12 cellular contexts compared by ENCODE assay signal in the genomic region with DNA sequence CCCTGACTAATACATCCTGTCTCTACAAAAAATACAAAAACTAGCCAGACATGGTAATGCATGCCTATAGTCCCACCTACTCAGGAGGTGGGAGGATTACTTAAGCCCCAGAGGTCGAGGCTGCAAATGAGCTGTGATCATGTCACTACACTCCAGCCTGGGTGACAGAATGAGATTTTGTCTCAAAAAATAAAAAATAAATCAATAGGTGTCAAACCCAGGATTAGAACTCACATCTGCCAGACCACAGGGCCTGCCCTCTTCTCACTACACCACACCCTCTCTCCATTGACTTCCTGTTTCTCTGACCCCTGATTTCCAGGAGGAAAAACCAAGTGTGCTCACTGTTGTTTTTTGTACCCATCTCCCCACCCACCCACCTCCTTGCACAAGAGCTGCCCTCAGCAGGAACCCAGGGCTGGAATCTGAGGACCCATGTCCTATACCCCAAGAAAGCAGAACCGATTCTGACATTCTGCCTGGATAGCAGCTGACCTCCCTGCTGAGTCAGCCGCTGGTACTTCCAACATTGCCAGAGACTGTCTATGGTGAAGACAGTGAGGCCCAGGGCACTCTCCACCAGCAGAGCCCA. TPM values are rescaled to one million over a fixed set of nuclear protein-coding genes. Genes with fewer than 3 reads are reported as not detected.
A peak's percentile ranks its signal among the peaks of the same experiment; 100 is the strongest.
DNase-seq lines count a peak whose midpoint lies in the region; ATAC-seq, FAIRE-seq and TF ChIP-seq lines count a peak whose summit lies in the region.
"Had no signal": no experiment of that assay in that cellular context is flagged by ENCODE, and none has a peak within 500 bp of the region (broad histone marks: within the 10 kb centered on the region; RNA-seq: fewer than 3 reads in every experiment).

No MANE protein-coding gene starts in this region.

- H3K4me3 ChIP-seq in left ventricle myocardium inferior (no peak overlapping the region), gastrocnemius medialis (no peak overlapping the region)
- H3K4me3 ChIP-seq: vagina had no signal

- H3K4me1 ChIP-seq in left ventricle myocardium inferior (peaks cover 39% of the 10 kb centered on the region), gastrocnemius medialis (peaks cover 0 to 10% of the 10 kb centered on the region in 2 donors)

- TF ChIP-seq POLR2A in GM12891 (IDR thresholded peaks at IDR 0.05; ENCODE audit: low read depth, low read length) = no peak
- TF ChIP-seq POLR2A in gastrocnemius medialis (IDR thresholded peaks at IDR 0.05) = no peak

- no peak overlapping the region for H3K27ac Mint-ChIP-seq in T-helper 17 cell
- no peak overlapping the region for H3K27ac Mint-ChIP-seq in mesothelial cell of epicardium
- H3K27ac Mint-ChIP-seq in naive thymus-derived CD8-positive, alpha-beta T cell = peak overlapping the region in 2 of 10 donors; percentile 61 to 67

- H3K4me3 Mint-ChIP-seq in T-helper 17 cell = no peak overlapping the region
- H3K4me3 Mint-ChIP-seq in mesothelial cell of epicardium = no peak overlapping the region
- peak overlapping the region in 1 of 10 donors; percentile 0 for H3K4me3 Mint-ChIP-seq in naive thymus-derived CD8-positive, alpha-beta T cell

- POLR2A ChIA-PET in naive thymus-derived CD8-positive, alpha-beta T cell (lab: Charles Lee) = no interaction called here

- intact Hi-C loops in left ventricle myocardium inferior (cut with micrococcal nuclease) (no loop called here), gastrocnemius medialis (cut with DNase I; ENCODE audit: low total_unique reads) (no loop called here)

- H3K36me3 ChIP-seq in left ventricle myocardium inferior = peaks cover 4% of the 10 kb centered on the region
- H3K36me3 ChIP-seq in gastrocnemius medialis = no peaks in the 10 kb centered on the region
- H3K36me3 ChIP-seq: vagina had no signal

- no peaks in the 10 kb centered on the region for H3K9me3 ChIP-seq in T-helper 17 cell (ENCODE audit: control insufficient read depth, low read length, poor library complexity, severe bottlenecking)
- peaks cover 5% of the 10 kb centered on the region for H3K9me3 ChIP-seq in left ventricle myocardium inferior (replicated peaks)
- no peaks in the 10 kb centered on the region for H3K9me3 ChIP-seq in gastrocnemius medialis
- H3K9me3 ChIP-seq: vagina had no signal

- in situ Hi-C loops in gastrocnemius medialis (cut with MboI; ENCODE audit: low sequenced_read_pairs in 4 of 4) = no loop called here

- H3K9me3 Mint-ChIP-seq in mesothelial cell of epicardium = no peaks in the 10 kb centered on the region
- no peaks in the 10 kb centered on the region for H3K9me3 Mint-ChIP-seq in naive thymus-derived CD8-positive, alpha-beta T cell

- H3K27ac ChIP-seq in left ventricle myocardium inferior (replicated peaks) (peak overlapping the region; percentile 57), gastrocnemius medialis (peak overlapping the region in 3 of 4 donors; percentile 7 to 62 (median 49))
- H3K27ac ChIP-seq: vagina had no signal

- peaks cover 27% of the 10 kb centered on the region for H3K27me3 Mint-ChIP-seq in T-helper 17 cell
- H3K27me3 Mint-ChIP-seq in mesothelial cell of epicardium (ENCODE audit: low read depth) = peaks cover 4% of the 10 kb centered on the region
- H3K27me3 Mint-ChIP-seq in naive thymus-derived CD8-positive, alpha-beta T cell = peaks cover under 1 to 11% (median 4%) of the 10 kb centered on the region in 5 donors

- H3K36me3 Mint-ChIP-seq in T-helper 17 cell (ENCODE audit: low read depth) (no peaks in the 10 kb centered on the region), mesothelial cell of epicardium (no peaks in the 10 kb centered on the region)
- H3K36me3 Mint-ChIP-seq in naive thymus-derived CD8-positive, alpha-beta T cell = peaks cover 0 to 6% (median 0%) of the 10 kb centered on the region in 3 donors

- ATAC-seq in T-helper 17 cell (peak; percentile 39), gastrocnemius medialis (peak in 1 of 2 donors; percentile 67), GM19328 (IDR thresholded peaks at IDR 0.05; ENCODE audit: unreplicated experiment) (no peak)
- no peak for ATAC-seq in naive thymus-derived CD8-positive, alpha-beta T cell
- ATAC-seq: SK-N-SH treated with all-trans-retinoic acid at 6 μM for 48 hours had no signal

- DNase-seq in GM12891 (ENCODE audit: insufficient read length, low spot score) = no peak
- no peak for DNase-seq in T-helper 17 cell
- peak; percentile 51 for DNase-seq in left ventricle myocardium inferior
- peak; percentile 47 to 68 for DNase-seq in gastrocnemius medialis
- DNase-seq in mesothelial cell of epicardium (ENCODE audit: low spot score in 2 of 2, unreplicated experiment in 2 of 2) = no peak
- DNase-seq in NCI-H69 (lab: John Stamatoyannopoulos, UW) = no peak
- no peak for DNase-seq in naive thymus-derived CD8-positive, alpha-beta T cell
- DNase-seq: NCI-H1417 treated with DMSO at 0.1 percent for 48 hours had no signal

- FAIRE-seq in GM12891 (lab: Jason Lieb, UNC) = peak; percentile 9
- FAIRE-seq: keratinocyte had no signal

- peaks cover 3% of the 10 kb centered on the region for H3K27me3 ChIP-seq in left ventricle myocardium inferior (ENCODE audit: low read depth)
- H3K27me3 ChIP-seq in gastrocnemius medialis = peaks cover 0 to 4% (median 0%) of the 10 kb centered on the region in 3 donors
- H3K27me3 ChIP-seq: vagina had no signal

- TF ChIP-seq CTCF in left ventricle myocardium inferior (IDR thresholded peaks at IDR 0.05; ENCODE audit: borderline replicate concordance) (no peak), gastrocnemius medialis (IDR thresholded peaks at IDR 0.05 in 4 of 5, conservative IDR thresholded peaks at IDR 0.05 in 1 of 5) (no peak), mesothelial cell of epicardium (IDR thresholded peaks at IDR 0.05; ENCODE audit: unreplicated experiment) (no peak)

- no peaks in the 10 kb centered on the region for H3K4me1 Mint-ChIP-seq in T-helper 17 cell
- H3K4me1 Mint-ChIP-seq in mesothelial cell of epicardium = no peaks in the 10 kb centered on the region
- H3K4me1 Mint-ChIP-seq in naive thymus-derived CD8-positive, alpha-beta T cell = peaks cover 0 to 60% (median 5%) of the 10 kb centered on the region in 4 donors

TF ChIP-seq in GM12891, 5 proteins besides CTCF, POLR2A, EP300 and RAD21:
- TF ChIP-seq PAX5 (IDR thresholded peaks at IDR 0.05; ENCODE audit: insufficient read depth, low read length, severe bottlenecking) (no peak), SPI1 (IDR thresholded peaks at IDR 0.05; ENCODE audit: low read depth, low read length) (peak; percentile 73)
TF ChIP-seq in GM12891: peak in this region for 1.

RNA-seq across cellular contexts. Expression of gene CMKLR1, which starts 6.2 kb away (rescaled TPM):
- 11.8 TPM for polyA plus RNA-seq in GM12891 (2012; ENCODE audit: low read depth, missing spikeins)
- under 1 TPM in 1 of 2 donors, not detected in 1; 0.22 TPM for total RNA-seq in T-helper 17 cell
- 5.7 TPM for total RNA-seq in left ventricle myocardium inferior
- 1 to 10 TPM; 2.5 to 5.6 (median 4.4) TPM for total RNA-seq in gastrocnemius medialis
- 0.87 to 1.7 TPM (median 1.4 TPM) in 3 replicates for total RNA-seq in mesothelial cell of epicardium
- total RNA-seq in naive thymus-derived CD8-positive, alpha-beta T cell = under 1 TPM; 0.27 to 0.83 TPM
- 1 to 10 TPM in 1 of 3 donors, not detected in 2; 3.0 TPM for polyA plus RNA-seq in naive thymus-derived CD8-positive, alpha-beta T cell
- polyA plus RNA-seq: keratinocyte had no signal

Comparison
In these comparisons a context has a peak if more than half of its experiments do, and no peak if none do; other contexts are left out.
1. DNase-seq: peak in left ventricle myocardium inferior (single experiment) and gastrocnemius medialis (2 of 2); none in GM12891 (single experiment), T-helper 17 cell (0 of 3), mesothelial cell of epicardium (0 of 2), NCI-H69 (single experiment) and naive thymus-derived CD8-positive, alpha-beta T cell (0 of 10).